1 cellular context compared by ENCODE assay signal in genomic region chr6:44203955-44204354, GRCh38.
TF ChIP-seq lines count a peak whose summit lies in the region.

No MANE protein-coding gene starts in this region.

TF ChIP-seq in K562, 482 proteins besides CTCF, POLR2A, EP300 and RAD21 (continued from another document and continues in another):
- no peak for TF ChIP-seq ZNF609 (CRISPR knock-in tag; IDR thresholded peaks at IDR 0.05; ENCODE audit: borderline replicate concordance)
- no peak for TF ChIP-seq TARDBP (IDR thresholded peaks at IDR 0.05)
- TF ChIP-seq HLTF (IDR thresholded peaks at IDR 0.05): no peak
- no peak for TF ChIP-seq NCOA6 (IDR thresholded peaks at IDR 0.05)
- TF ChIP-seq SMARCE1 (IDR thresholded peaks at IDR 0.05): peak; percentile 95
- TF ChIP-seq PPARD (CRISPR knock-in tag; IDR thresholded peaks at IDR 0.05): no peak
- no peak for TF ChIP-seq FOXP4 (CRISPR knock-in tag; IDR thresholded peaks at IDR 0.05; ENCODE audit: borderline replicate concordance)
- TF ChIP-seq ZNF134 (CRISPR knock-in tag; conservative IDR thresholded peaks at IDR 0.05): no peak
- no peak for TF ChIP-seq MLLT1 (IDR thresholded peaks at IDR 0.05)
- TF ChIP-seq SNRNP70 (optimal IDR thresholded peaks at IDR 0.05; ENCODE audit: low read depth, low read length): no peak
- TF ChIP-seq SMAD3 (CRISPR knock-in tag; conservative IDR thresholded peaks at IDR 0.05): no peak
- TF ChIP-seq PRMT5 (CRISPR knock-in tag; IDR thresholded peaks at IDR 0.05): no peak
- TF ChIP-seq ZNF277 (CRISPR knock-in tag; IDR thresholded peaks at IDR 0.05; ENCODE audit: borderline replicate concordance): no peak
- no peak for TF ChIP-seq ZC3H8 (IDR thresholded peaks at IDR 0.05)
- TF ChIP-seq SNAPC5 (CRISPR knock-in tag; IDR thresholded peaks at IDR 0.05): no peak
- TF ChIP-seq ARNT (IDR thresholded peaks at IDR 0.05): no peak
- TF ChIP-seq MCM7 (IDR thresholded peaks at IDR 0.05): no peak
- no peak for TF ChIP-seq DDX20 (tag; IDR thresholded peaks at IDR 0.05; ENCODE audit: low read depth)
- peak; percentile 40; the same call in 1 of the 2 replicates for TF ChIP-seq ZBTB2 (IDR thresholded peaks at IDR 0.05)
- TF ChIP-seq ZNF511 (CRISPR knock-in tag; IDR thresholded peaks at IDR 0.05): no peak
- TF ChIP-seq ZFP36 (IDR thresholded peaks at IDR 0.05; ENCODE audit: low read depth, low read length, partially characterized antibody): no peak
- TF ChIP-seq ZNF764 (CRISPR knock-in tag; IDR thresholded peaks at IDR 0.05; ENCODE audit: low read depth): no peak
- no peak for TF ChIP-seq ZNF398 (CRISPR knock-in tag; IDR thresholded peaks at IDR 0.05)
- no peak for TF ChIP-seq ZBED1 (IDR thresholded peaks at IDR 0.05)
- TF ChIP-seq ETS2 (tag; IDR thresholded peaks at IDR 0.05; ENCODE audit: borderline replicate concordance, poor library complexity, severe bottlenecking): no peak
- TF ChIP-seq FUS (optimal IDR thresholded peaks at IDR 0.05; ENCODE audit: low read depth, low read length): no peak
- no peak for TF ChIP-seq ZNF830 (CRISPR knock-in tag; IDR thresholded peaks at IDR 0.05)
- TF ChIP-seq RFX5 (IDR thresholded peaks at IDR 0.05; ENCODE audit: low read depth, low read length): no peak
- TF ChIP-seq RREB1 (CRISPR knock-in tag; IDR thresholded peaks at IDR 0.05): no peak
- TF ChIP-seq OTX1 (CRISPR knock-in tag; IDR thresholded peaks at IDR 0.05): no peak
- TF ChIP-seq RBM34 (IDR thresholded peaks at IDR 0.05; ENCODE audit: borderline replicate concordance, insufficient read depth, low read length): no peak
- no peak for TF ChIP-seq HMG20A (CRISPR knock-in tag; conservative IDR thresholded peaks at IDR 0.05)
- no peak for TF ChIP-seq PYGO2 (tag; IDR thresholded peaks at IDR 0.05)
- TF ChIP-seq JUN (IDR thresholded peaks at IDR 0.05; ENCODE audit: borderline replicate concordance, low read depth, low read length): peak; percentile 90
- TF ChIP-seq JUN (CRISPR knock-in tag; IDR thresholded peaks at IDR 0.05; ENCODE audit: borderline replicate concordance): no peak
- TF ChIP-seq ZNF431 (CRISPR knock-in tag; IDR thresholded peaks at IDR 0.05): no peak
- no peak for TF ChIP-seq HNRNPUL1 (IDR thresholded peaks at IDR 0.05; ENCODE audit: low read length)
- TF ChIP-seq NCOA4 (IDR thresholded peaks at IDR 0.05; ENCODE audit: partially characterized antibody): no peak
- peak; percentile 53; the same call in 1 of the 2 replicates for TF ChIP-seq NFE2 (IDR thresholded peaks at IDR 0.05; ENCODE audit: low read depth)
- TF ChIP-seq ZBTB43 (CRISPR knock-in tag; IDR thresholded peaks at IDR 0.05): no peak
- TF ChIP-seq SMARCB1 (IDR thresholded peaks at IDR 0.05; ENCODE audit: insufficient read length, low read depth): no peak
